Comparison of ENCODE assay signal across 1 cellular context in genomic region chr2:215692387-215693079, GRCh38.
A peak's percentile ranks its signal among the peaks of the same experiment; 100 is the strongest.
TF ChIP-seq lines count a peak whose summit lies in the region.

No MANE protein-coding gene starts in this region.

TF ChIP-seq in HepG2, 621 proteins besides CTCF, POLR2A, EP300 and RAD21 (continued from another document and continues in another):
- TF ChIP-seq THRA (CRISPR knock-in tag; IDR thresholded peaks at IDR 0.05; ENCODE audit: borderline replicate concordance) (0 out of 2 replicates have a peak, but pooled peaks have one; percentile 8), THYN1 (CRISPR knock-in tag; IDR thresholded peaks at IDR 0.05; ENCODE audit: borderline replicate concordance, low read depth) (no peak), ZBTB7A (CRISPR knock-in tag; IDR thresholded peaks at IDR 0.05) (no peak), EEA1 (CRISPR knock-in tag; IDR thresholded peaks at IDR 0.05; ENCODE audit: borderline replicate concordance) (no peak), RXRB (CRISPR knock-in tag; IDR thresholded peaks at IDR 0.05; ENCODE audit: borderline replicate concordance) (no peak), TCF7 (IDR thresholded peaks at IDR 0.05; ENCODE audit: low read depth) (peak; percentile 43; the same call in 1 of the 2 replicates), REPIN1 (CRISPR knock-in tag; IDR thresholded peaks at IDR 0.05; ENCODE audit: borderline replicate concordance, low read depth) (no peak), AKNA (CRISPR knock-in tag; IDR thresholded peaks at IDR 0.05; ENCODE audit: borderline replicate concordance) (no peak), HINFP (CRISPR knock-in tag; IDR thresholded peaks at IDR 0.05; ENCODE audit: low read depth) (no peak), DMAP1 (CRISPR knock-in tag; IDR thresholded peaks at IDR 0.05) (no peak), ZNF382 (CRISPR knock-in tag; IDR thresholded peaks at IDR 0.05; ENCODE audit: borderline replicate concordance) (no peak), EHMT2 (IDR thresholded peaks at IDR 0.05; ENCODE audit: borderline replicate concordance, low read depth, low read length) (peak; percentile 19; the same call in 1 of the 2 replicates), NFATC3 (CRISPR knock-in tag; IDR thresholded peaks at IDR 0.05) (no peak), RCOR2 (CRISPR knock-in tag; IDR thresholded peaks at IDR 0.05) (no peak), HCFC1 (IDR thresholded peaks at IDR 0.05; ENCODE audit: low read depth, low read length) (no peak), HIC2 (CRISPR knock-in tag; IDR thresholded peaks at IDR 0.05; ENCODE audit: low read depth) (no peak), NCOR1 (IDR thresholded peaks at IDR 0.05; ENCODE audit: borderline replicate concordance, low read length) (peak; percentile 61; the same call in 1 of the 2 replicates), FOSL2 (CRISPR knock-in tag; IDR thresholded peaks at IDR 0.05) (0 out of 2 replicates have a peak, but pooled peaks have one; percentile 23), NR2F2 (IDR thresholded peaks at IDR 0.05; ENCODE audit: borderline replicate concordance, low read depth) (peak; percentile 30; the same call in 1 of the 2 replicates), ZNF441 (CRISPR knock-in tag; IDR thresholded peaks at IDR 0.05; ENCODE audit: borderline replicate concordance) (0 out of 2 replicates have a peak, but pooled peaks have one; percentile 33), ZNF713 (CRISPR knock-in tag; IDR thresholded peaks at IDR 0.05) (no peak), ZNF652 (CRISPR knock-in tag; IDR thresholded peaks at IDR 0.05; ENCODE audit: borderline replicate concordance, low read depth) (no peak), ZNF446 (CRISPR knock-in tag; IDR thresholded peaks at IDR 0.05) (no peak), SNAI1 (CRISPR knock-in tag; IDR thresholded peaks at IDR 0.05; ENCODE audit: borderline replicate concordance) (no peak), SMAD1 (CRISPR knock-in tag; IDR thresholded peaks at IDR 0.05; ENCODE audit: borderline replicate concordance, low read depth) (no peak), RFX1 (IDR thresholded peaks at IDR 0.05) (no peak), TEAD3 (CRISPR knock-in tag; optimal IDR thresholded peaks at IDR 0.05; ENCODE audit: borderline replicate concordance) (peak; percentile 78), ONECUT2 (CRISPR knock-in tag; IDR thresholded peaks at IDR 0.05) (peak; percentile 49; the same call in 1 of the 2 replicates), ZBTB49 (CRISPR knock-in tag; IDR thresholded peaks at IDR 0.05; ENCODE audit: borderline replicate concordance) (no peak), ZNF10 (CRISPR knock-in tag; IDR thresholded peaks at IDR 0.05; ENCODE audit: borderline replicate concordance, low read depth) (no peak), SMAD9 (CRISPR knock-in tag; IDR thresholded peaks at IDR 0.05) (no peak), FOXA1 (IDR thresholded peaks at IDR 0.05) (no peak), FOXA1 (CRISPR knock-in tag; IDR thresholded peaks at IDR 0.05) (peak; percentile 21; the same call in 1 of the 2 replicates), MAZ (IDR thresholded peaks at IDR 0.05; ENCODE audit: borderline replicate concordance, low read depth, low read length) (no peak), MAZ (CRISPR knock-in tag; IDR thresholded peaks at IDR 0.05; ENCODE audit: low read depth) (no peak), PHB2 (IDR thresholded peaks at IDR 0.05; ENCODE audit: partially characterized antibody) (no peak), ASH2L (IDR thresholded peaks at IDR 0.05; ENCODE audit: insufficient read length, low read depth, low read length) (peak; percentile 76), GTF3A (CRISPR knock-in tag; conservative IDR thresholded peaks at IDR 0.05) (no peak), ATF7 (IDR thresholded peaks at IDR 0.05) (peak; percentile 89), ATF7 (CRISPR knock-in tag; IDR thresholded peaks at IDR 0.05) (no peak; the same call in 1 of the 2 replicates)
- TF ChIP-seq, protein P1, sequence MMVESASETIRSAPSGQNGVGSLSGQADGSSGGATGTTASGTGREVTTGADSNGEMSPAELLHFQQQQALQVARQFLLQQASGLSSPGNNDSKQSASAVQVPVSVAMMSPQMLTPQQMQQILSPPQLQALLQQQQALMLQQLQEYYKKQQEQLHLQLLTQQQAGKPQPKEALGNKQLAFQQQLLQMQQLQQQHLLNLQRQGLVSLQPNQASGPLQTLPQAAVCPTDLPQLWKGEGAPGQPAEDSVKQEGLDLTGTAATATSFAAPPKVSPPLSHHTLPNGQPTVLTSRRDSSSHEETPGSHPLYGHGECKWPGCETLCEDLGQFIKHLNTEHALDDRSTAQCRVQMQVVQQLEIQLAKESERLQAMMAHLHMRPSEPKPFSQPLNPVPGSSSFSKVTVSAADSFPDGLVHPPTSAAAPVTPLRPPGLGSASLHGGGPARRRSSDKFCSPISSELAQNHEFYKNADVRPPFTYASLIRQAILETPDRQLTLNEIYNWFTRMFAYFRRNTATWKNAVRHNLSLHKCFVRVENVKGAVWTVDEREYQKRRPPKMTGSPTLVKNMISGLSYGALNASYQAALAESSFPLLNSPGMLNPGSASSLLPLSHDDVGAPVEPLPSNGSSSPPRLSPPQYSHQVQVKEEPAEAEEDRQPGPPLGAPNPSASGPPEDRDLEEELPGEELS (CRISPR knock-in tag; IDR thresholded peaks at IDR 0.05), result peak; percentile 48
- TF ChIP-seq, protein P2, sequence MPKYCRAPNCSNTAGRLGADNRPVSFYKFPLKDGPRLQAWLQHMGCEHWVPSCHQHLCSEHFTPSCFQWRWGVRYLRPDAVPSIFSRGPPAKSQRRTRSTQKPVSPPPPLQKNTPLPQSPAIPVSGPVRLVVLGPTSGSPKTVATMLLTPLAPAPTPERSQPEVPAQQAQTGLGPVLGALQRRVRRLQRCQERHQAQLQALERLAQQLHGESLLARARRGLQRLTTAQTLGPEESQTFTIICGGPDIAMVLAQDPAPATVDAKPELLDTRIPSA (CRISPR knock-in tag; IDR thresholded peaks at IDR 0.05; ENCODE audit: borderline replicate concordance), result no peak
- TF ChIP-seq, protein P3, sequence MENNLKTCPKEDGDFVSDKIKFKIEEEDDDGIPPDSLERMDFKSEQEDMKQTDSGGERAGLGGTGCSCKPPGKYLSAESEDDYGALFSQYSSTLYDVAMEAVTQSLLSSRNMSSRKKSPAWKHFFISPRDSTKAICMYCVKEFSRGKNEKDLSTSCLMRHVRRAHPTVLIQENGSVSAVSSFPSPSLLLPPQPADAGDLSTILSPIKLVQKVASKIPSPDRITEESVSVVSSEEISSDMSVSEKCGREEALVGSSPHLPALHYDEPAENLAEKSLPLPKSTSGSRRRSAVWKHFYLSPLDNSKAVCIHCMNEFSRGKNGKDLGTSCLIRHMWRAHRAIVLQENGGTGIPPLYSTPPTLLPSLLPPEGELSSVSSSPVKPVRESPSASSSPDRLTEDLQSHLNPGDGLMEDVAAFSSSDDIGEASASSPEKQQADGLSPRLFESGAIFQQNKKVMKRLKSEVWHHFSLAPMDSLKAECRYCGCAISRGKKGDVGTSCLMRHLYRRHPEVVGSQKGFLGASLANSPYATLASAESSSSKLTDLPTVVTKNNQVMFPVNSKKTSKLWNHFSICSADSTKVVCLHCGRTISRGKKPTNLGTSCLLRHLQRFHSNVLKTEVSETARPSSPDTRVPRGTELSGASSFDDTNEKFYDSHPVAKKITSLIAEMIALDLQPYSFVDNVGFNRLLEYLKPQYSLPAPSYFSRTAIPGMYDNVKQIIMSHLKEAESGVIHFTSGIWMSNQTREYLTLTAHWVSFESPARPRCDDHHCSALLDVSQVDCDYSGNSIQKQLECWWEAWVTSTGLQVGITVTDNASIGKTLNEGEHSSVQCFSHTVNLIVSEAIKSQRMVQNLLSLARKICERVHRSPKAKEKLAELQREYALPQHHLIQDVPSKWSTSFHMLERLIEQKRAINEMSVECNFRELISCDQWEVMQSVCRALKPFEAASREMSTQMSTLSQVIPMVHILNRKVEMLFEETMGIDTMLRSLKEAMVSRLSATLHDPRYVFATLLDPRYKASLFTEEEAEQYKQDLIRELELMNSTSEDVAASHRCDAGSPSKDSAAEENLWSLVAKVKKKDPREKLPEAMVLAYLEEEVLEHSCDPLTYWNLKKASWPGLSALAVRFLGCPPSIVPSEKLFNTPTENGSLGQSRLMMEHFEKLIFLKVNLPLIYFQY (CRISPR knock-in tag; IDR thresholded peaks at IDR 0.05; ENCODE audit: borderline replicate concordance), result no peak
- TF ChIP-seq, protein P4, sequence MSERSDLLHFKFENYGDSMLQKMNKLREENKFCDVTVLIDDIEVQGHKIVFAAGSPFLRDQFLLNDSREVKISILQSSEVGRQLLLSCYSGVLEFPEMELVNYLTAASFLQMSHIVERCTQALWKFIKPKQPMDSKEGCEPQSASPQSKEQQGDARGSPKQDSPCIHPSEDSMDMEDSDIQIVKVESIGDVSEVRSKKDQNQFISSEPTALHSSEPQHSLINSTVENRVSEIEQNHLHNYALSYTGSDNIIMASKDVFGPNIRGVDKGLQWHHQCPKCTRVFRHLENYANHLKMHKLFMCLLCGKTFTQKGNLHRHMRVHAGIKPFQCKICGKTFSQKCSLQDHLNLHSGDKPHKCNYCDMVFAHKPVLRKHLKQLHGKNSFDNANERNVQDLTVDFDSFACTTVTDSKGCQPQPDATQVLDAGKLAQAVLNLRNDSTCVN (CRISPR knock-in tag; IDR thresholded peaks at IDR 0.05; ENCODE audit: borderline replicate concordance), result no peak
